1 cellular context compared by ENCODE assay signal in the genomic region with DNA sequence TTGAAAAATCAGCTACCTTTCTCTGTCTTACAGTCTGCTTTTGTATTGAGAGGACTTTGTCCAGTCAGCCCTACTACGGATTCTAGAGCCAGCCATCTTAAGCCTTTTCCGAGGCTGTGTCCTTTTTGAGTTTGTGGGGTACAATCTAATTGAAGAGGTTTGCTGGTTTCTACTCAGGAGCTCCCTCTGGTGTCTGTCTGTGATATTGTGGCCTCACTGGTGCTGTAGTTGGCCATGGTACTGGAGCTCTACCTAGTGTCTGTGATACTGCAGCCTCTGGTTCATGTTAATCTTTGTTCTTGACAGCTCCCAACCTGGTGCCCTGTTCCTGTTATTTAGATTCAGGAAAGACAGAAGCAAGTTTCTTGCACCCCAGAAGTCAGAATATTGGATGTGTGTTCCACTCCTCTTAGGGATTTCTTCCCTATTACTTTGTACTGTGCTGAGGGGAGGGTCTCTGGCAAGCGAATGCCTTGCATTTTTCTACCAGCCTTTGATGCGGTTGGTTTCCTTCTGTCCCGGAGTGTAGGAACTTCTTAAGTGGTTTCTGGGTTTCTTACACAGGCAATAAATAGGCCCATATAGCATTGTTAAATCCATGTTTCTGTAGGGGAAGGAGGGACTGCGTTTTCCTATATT.
A peak's percentile ranks its signal among the peaks of the same experiment; 100 is the strongest.
TF ChIP-seq lines count a peak whose summit lies in the region.

No MANE protein-coding gene starts in this region.

TF ChIP-seq in HepG2, 621 proteins besides CTCF, POLR2A, EP300 and RAD21 (continued from another document):
- TF ChIP-seq SRF (IDR thresholded peaks at IDR 0.05; ENCODE audit: low read depth, low read length) (no peak), ZNF792 (CRISPR knock-in tag; IDR thresholded peaks at IDR 0.05) (0 out of 2 replicates have a peak, but pooled peaks have one; percentile 17), ARNT (IDR thresholded peaks at IDR 0.05) (no peak), SIX1 (CRISPR knock-in tag; IDR thresholded peaks at IDR 0.05; ENCODE audit: borderline replicate concordance) (0 out of 2 replicates have a peak, but pooled peaks have one; percentile 26), GATA4 (IDR thresholded peaks at IDR 0.05; ENCODE audit: borderline replicate concordance, low read depth) (no peak), POGZ (CRISPR knock-in tag; IDR thresholded peaks at IDR 0.05) (peak; percentile 45; the same call in 1 of the 2 replicates), FOXO1 (CRISPR knock-in tag; IDR thresholded peaks at IDR 0.05) (0 out of 2 replicates have a peak, but pooled peaks have one; percentile 9), GATAD2A (CRISPR knock-in tag; IDR thresholded peaks at IDR 0.05) (peak; percentile 43; the same call in 1 of the 2 replicates), RFXANK (CRISPR knock-in tag; IDR thresholded peaks at IDR 0.05) (no peak), TBX2 (CRISPR knock-in tag; IDR thresholded peaks at IDR 0.05; ENCODE audit: borderline replicate concordance) (0 out of 2 replicates have a peak, but pooled peaks have one; percentile 25), ZNF329 (CRISPR knock-in tag; IDR thresholded peaks at IDR 0.05; ENCODE audit: low read depth) (no peak), STAG1 (CRISPR knock-in tag; IDR thresholded peaks at IDR 0.05) (peak; percentile 92), TGIF2 (CRISPR knock-in tag; IDR thresholded peaks at IDR 0.05) (0 out of 2 replicates have a peak, but pooled peaks have one; percentile 21), SMC3 (IDR thresholded peaks at IDR 0.05; ENCODE audit: low read length) (peak; percentile 72), AGO1 (IDR thresholded peaks at IDR 0.05; ENCODE audit: low read depth, low read length, poor library complexity, severe bottlenecking) (no peak), ZNF567 (CRISPR knock-in tag; IDR thresholded peaks at IDR 0.05; ENCODE audit: borderline replicate concordance) (no peak), RBM22 (optimal IDR thresholded peaks at IDR 0.05; ENCODE audit: low read length) (peak; percentile 97), HDAC6 (IDR thresholded peaks at IDR 0.05; ENCODE audit: low read depth, low read length) (no peak), ZFP36L1 (CRISPR knock-in tag; IDR thresholded peaks at IDR 0.05) (no peak), ZNF30 (CRISPR knock-in tag; IDR thresholded peaks at IDR 0.05) (no peak), SALL1 (CRISPR knock-in tag; IDR thresholded peaks at IDR 0.05) (peak; percentile 19; the same call in 1 of the 2 replicates), KAT8 (CRISPR knock-in tag; IDR thresholded peaks at IDR 0.05) (0 out of 2 replicates have a peak, but pooled peaks have one; percentile 16), PHF21A (CRISPR knock-in tag; IDR thresholded peaks at IDR 0.05) (no peak), SOX6 (IDR thresholded peaks at IDR 0.05) (no peak), SOX6 (CRISPR knock-in tag; IDR thresholded peaks at IDR 0.05) (0 out of 2 replicates have a peak, but pooled peaks have one; percentile 20), ZNF724P (CRISPR knock-in tag; IDR thresholded peaks at IDR 0.05; ENCODE audit: borderline replicate concordance) (no peak), GTF3A (CRISPR knock-in tag; conservative IDR thresholded peaks at IDR 0.05) (no peak), XRCC5 (optimal IDR thresholded peaks at IDR 0.05; ENCODE audit: low read length) (peak; percentile 65), MIER2 (CRISPR knock-in tag; IDR thresholded peaks at IDR 0.05) (peak; percentile 76; the same call in 1 of the 2 replicates), ZNF331 (CRISPR knock-in tag; IDR thresholded peaks at IDR 0.05) (0 out of 2 replicates have a peak, but pooled peaks have one; percentile 11), NCOA2 (CRISPR knock-in tag; IDR thresholded peaks at IDR 0.05) (no peak), MLLT10 (CRISPR knock-in tag; IDR thresholded peaks at IDR 0.05) (no peak), ZSCAN31 (CRISPR knock-in tag; IDR thresholded peaks at IDR 0.05; ENCODE audit: low read depth) (peak; percentile 47; the same call in 1 of the 2 replicates), TP53 (CRISPR knock-in tag; conservative IDR thresholded peaks at IDR 0.05) (no peak), ZNF737 (CRISPR knock-in tag; IDR thresholded peaks at IDR 0.05; ENCODE audit: borderline replicate concordance) (no peak), ELF3 (CRISPR knock-in tag; IDR thresholded peaks at IDR 0.05) (no peak), RARA (CRISPR knock-in tag; IDR thresholded peaks at IDR 0.05) (0 out of 2 replicates have a peak, but pooled peaks have one; percentile 11), ZNF878 (CRISPR knock-in tag; IDR thresholded peaks at IDR 0.05) (0 out of 2 replicates have a peak, but pooled peaks have one; percentile 33), TOE1 (CRISPR knock-in tag; IDR thresholded peaks at IDR 0.05) (0 out of 2 replicates have a peak, but pooled peaks have one; percentile 48)
- TF ChIP-seq, protein P1, sequence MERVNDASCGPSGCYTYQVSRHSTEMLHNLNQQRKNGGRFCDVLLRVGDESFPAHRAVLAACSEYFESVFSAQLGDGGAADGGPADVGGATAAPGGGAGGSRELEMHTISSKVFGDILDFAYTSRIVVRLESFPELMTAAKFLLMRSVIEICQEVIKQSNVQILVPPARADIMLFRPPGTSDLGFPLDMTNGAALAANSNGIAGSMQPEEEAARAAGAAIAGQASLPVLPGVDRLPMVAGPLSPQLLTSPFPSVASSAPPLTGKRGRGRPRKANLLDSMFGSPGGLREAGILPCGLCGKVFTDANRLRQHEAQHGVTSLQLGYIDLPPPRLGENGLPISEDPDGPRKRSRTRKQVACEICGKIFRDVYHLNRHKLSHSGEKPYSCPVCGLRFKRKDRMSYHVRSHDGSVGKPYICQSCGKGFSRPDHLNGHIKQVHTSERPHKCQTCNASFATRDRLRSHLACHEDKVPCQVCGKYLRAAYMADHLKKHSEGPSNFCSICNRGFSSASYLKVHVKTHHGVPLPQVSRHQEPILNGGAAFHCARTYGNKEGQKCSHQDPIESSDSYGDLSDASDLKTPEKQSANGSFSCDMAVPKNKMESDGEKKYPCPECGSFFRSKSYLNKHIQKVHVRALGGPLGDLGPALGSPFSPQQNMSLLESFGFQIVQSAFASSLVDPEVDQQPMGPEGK (CRISPR knock-in tag; IDR thresholded peaks at IDR 0.05), result no peak
- TF ChIP-seq, protein P2, sequence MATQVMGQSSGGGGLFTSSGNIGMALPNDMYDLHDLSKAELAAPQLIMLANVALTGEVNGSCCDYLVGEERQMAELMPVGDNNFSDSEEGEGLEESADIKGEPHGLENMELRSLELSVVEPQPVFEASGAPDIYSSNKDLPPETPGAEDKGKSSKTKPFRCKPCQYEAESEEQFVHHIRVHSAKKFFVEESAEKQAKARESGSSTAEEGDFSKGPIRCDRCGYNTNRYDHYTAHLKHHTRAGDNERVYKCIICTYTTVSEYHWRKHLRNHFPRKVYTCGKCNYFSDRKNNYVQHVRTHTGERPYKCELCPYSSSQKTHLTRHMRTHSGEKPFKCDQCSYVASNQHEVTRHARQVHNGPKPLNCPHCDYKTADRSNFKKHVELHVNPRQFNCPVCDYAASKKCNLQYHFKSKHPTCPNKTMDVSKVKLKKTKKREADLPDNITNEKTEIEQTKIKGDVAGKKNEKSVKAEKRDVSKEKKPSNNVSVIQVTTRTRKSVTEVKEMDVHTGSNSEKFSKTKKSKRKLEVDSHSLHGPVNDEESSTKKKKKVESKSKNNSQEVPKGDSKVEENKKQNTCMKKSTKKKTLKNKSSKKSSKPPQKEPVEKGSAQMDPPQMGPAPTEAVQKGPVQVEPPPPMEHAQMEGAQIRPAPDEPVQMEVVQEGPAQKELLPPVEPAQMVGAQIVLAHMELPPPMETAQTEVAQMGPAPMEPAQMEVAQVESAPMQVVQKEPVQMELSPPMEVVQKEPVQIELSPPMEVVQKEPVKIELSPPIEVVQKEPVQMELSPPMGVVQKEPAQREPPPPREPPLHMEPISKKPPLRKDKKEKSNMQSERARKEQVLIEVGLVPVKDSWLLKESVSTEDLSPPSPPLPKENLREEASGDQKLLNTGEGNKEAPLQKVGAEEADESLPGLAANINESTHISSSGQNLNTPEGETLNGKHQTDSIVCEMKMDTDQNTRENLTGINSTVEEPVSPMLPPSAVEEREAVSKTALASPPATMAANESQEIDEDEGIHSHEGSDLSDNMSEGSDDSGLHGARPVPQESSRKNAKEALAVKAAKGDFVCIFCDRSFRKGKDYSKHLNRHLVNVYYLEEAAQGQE (IDR thresholded peaks at IDR 0.05; ENCODE audit: borderline replicate concordance in 1 of 2, low read depth in 1 of 2, low read length in 2 of 2), result peak in 1 of 2 experiments; percentile 80; a peak in 2 of 4 replicates
- TF ChIP-seq, protein P3, sequence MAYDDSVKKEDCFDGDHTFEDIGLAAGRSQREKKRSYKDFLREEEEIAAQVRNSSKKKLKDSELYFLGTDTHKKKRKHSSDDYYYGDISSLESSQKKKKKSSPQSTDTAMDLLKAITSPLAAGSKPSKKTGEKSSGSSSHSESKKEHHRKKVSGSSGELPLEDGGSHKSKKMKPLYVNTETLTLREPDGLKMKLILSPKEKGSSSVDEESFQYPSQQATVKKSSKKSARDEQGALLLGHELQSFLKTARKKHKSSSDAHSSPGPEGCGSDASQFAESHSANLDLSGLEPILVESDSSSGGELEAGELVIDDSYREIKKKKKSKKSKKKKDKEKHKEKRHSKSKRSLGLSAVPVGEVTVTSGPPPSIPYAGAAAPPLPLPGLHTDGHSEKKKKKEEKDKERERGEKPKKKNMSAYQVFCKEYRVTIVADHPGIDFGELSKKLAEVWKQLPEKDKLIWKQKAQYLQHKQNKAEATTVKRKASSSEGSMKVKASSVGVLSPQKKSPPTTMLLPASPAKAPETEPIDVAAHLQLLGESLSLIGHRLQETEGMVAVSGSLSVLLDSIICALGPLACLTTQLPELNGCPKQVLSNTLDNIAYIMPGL (CRISPR knock-in tag; IDR thresholded peaks at IDR 0.05; ENCODE audit: borderline replicate concordance in 1 of 2, low read depth in 1 of 2), result peak; percentile 40 to 47; a peak in 1 of 4 replicates
- TF ChIP-seq, protein P4, sequence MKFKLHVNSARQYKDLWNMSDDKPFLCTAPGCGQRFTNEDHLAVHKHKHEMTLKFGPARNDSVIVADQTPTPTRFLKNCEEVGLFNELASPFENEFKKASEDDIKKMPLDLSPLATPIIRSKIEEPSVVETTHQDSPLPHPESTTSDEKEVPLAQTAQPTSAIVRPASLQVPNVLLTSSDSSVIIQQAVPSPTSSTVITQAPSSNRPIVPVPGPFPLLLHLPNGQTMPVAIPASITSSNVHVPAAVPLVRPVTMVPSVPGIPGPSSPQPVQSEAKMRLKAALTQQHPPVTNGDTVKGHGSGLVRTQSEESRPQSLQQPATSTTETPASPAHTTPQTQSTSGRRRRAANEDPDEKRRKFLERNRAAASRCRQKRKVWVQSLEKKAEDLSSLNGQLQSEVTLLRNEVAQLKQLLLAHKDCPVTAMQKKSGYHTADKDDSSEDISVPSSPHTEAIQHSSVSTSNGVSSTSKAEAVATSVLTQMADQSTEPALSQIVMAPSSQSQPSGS (CRISPR knock-in tag; IDR thresholded peaks at IDR 0.05), result peak; percentile 34; the same call in 1 of the 2 replicates
- TF ChIP-seq, protein P5, sequence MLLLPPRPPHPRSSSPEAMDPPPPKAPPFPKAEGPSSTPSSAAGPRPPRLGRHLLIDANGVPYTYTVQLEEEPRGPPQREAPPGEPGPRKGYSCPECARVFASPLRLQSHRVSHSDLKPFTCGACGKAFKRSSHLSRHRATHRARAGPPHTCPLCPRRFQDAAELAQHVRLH (CRISPR knock-in tag; IDR thresholded peaks at IDR 0.05; ENCODE audit: borderline replicate concordance, low read depth), result peak; percentile 42; the same call in 1 of the 2 replicates
- TF ChIP-seq, protein P6, sequence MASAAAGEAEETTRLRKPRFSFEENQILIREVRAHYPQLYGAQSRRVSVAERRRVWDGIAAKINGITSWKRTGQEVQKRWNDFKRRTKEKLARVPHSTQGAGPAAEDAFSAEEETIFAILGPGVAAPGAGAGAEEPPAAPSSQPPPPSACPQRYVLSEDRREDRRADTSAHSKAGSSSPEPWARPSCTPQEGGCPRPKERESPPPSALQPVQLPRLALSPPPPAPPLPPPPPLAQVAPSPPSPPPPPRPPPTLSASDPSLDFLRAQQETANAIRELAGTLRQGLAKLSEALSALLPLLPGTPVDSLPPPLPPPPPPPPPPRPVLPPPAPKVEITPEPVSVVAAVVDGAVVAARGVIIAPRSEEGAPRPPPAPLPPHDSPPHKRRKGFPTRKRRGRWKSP (CRISPR knock-in tag; IDR thresholded peaks at IDR 0.05), result peak; percentile 50; the same call in 1 of the 2 replicates
